10 cellular contexts compared by ENCODE assay signal in the genomic region with DNA sequence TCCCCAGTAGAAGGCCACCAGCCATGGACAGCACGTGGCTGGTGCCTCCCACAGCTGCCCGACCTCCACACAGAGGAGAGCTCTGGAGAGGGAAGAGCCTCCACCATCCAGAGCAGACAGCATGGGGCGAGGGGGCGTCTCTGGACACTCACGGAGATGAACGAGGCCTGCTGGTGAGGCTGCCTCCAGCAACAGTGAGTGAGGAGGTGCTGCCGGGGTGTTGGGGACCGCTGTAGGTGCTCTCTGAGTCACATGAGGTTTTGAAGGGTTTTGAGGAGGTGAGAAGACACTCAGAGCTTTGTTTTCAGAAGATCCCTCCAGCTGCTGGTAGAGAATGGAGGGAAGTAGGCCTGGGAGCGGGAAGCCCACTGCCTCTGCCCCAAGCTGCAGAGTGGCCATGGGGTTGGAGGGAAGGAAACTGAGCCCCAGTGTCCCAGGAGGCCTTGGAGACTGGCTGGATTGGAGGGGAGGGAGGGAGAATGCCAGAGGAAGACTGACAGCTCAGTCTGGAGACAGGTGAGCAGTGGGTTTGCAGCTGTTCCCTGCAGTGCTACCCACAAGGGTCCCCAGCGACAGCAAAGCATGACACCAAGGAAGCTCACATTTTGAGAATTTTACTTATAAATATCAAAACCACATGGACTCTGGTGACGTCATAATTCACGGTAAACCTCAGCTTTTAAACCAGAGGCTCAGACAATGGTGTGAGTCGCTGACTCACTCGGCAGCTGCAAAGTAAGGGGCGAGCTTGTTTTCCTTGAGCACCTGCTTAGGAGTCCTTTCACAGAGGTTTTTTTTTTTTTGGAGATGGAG.
DNase-seq lines count a peak whose midpoint lies in the region; ATAC-seq, FAIRE-seq and TF ChIP-seq lines count a peak whose summit lies in the region.
"Had no signal": no experiment of that assay in that cellular context is flagged by ENCODE, and none has a peak within 500 bp of the region (broad histone marks: within the 10 kb centered on the region; RNA-seq: fewer than 3 reads in every experiment).

No MANE protein-coding gene starts in this region.

- peak overlapping the region; percentile 81 to 87 for H3K27ac ChIP-seq in ascending aorta
- H3K27ac ChIP-seq: suprapubic skin had no signal

- H3K9me3 ChIP-seq in ascending aorta, result no peaks in the 10 kb centered on the region
- H3K9me3 ChIP-seq in HAP-1, result no peaks in the 10 kb centered on the region
- H3K9me3 ChIP-seq: suprapubic skin had no signal

- DNase-seq in DMS53 (lab: John Stamatoyannopoulos, UW), result peak; percentile 90
- peak; percentile 41 for DNase-seq in HTR-8/SVneo (ENCODE audit: insufficient read length, low spot score)
- peak in 1 of 2 donors; percentile 61 for DNase-seq in ascending aorta (ENCODE audit: low spot score in 2 of 2)
- DNase-seq in mesenteric fat pad (ENCODE audit: low spot score), result peak; percentile 74
- no peak for DNase-seq in HAP-1 (ENCODE audit: low spot score in 2 of 2)
- DNase-seq in Kasumi-1 (lab: John Stamatoyannopoulos, UW), result no peak
- no peak for DNase-seq in HK-2 (ENCODE audit: unreplicated experiment)
- DNase-seq: amygdala had no signal

- intact Hi-C loops in ascending aorta (cut with DNase I), result no loop called here

- H3K4me1 ChIP-seq in ascending aorta, result peaks cover 10 to 32% of the 10 kb centered on the region in 2 donors
- no peaks in the 10 kb centered on the region for H3K4me1 ChIP-seq in HAP-1

- in situ Hi-C loops in HAP-1 (cut with MboI; ENCODE audit: low sequenced_read_pairs), result no loop called here

- no peak for ATAC-seq in HG03108 (IDR thresholded peaks at IDR 0.05; ENCODE audit: unreplicated experiment)

- H3K4me3 ChIP-seq in ascending aorta, result no peak overlapping the region
- no peak overlapping the region for H3K4me3 ChIP-seq in HAP-1
- H3K4me3 ChIP-seq: suprapubic skin had no signal

- H3K36me3 ChIP-seq in ascending aorta (no peaks in the 10 kb centered on the region), HAP-1 (replicated peaks) (no peaks in the 10 kb centered on the region)
- H3K36me3 ChIP-seq: suprapubic skin had no signal

- H3K27me3 ChIP-seq in ascending aorta (no peaks in the 10 kb centered on the region), HAP-1 (ENCODE audit: low read depth) (no peaks in the 10 kb centered on the region)
- H3K27me3 ChIP-seq: suprapubic skin had no signal

- no peak for FAIRE-seq in HTR-8/SVneo (lab: Jason Lieb, UNC)

- no peak for TF ChIP-seq CTCF in ascending aorta (IDR thresholded peaks at IDR 0.05)

Comparison
In these comparisons a context has a peak if more than half of its experiments do, and no peak if none do; other contexts are left out.
1. DNase-seq: peak in DMS53 (single experiment), HTR-8/SVneo (single experiment) and mesenteric fat pad (single experiment); none in HAP-1 (0 of 2), Kasumi-1 (0 of 2) and HK-2 (single experiment).